9 cellular contexts compared by ENCODE assay signal in the genomic region with DNA sequence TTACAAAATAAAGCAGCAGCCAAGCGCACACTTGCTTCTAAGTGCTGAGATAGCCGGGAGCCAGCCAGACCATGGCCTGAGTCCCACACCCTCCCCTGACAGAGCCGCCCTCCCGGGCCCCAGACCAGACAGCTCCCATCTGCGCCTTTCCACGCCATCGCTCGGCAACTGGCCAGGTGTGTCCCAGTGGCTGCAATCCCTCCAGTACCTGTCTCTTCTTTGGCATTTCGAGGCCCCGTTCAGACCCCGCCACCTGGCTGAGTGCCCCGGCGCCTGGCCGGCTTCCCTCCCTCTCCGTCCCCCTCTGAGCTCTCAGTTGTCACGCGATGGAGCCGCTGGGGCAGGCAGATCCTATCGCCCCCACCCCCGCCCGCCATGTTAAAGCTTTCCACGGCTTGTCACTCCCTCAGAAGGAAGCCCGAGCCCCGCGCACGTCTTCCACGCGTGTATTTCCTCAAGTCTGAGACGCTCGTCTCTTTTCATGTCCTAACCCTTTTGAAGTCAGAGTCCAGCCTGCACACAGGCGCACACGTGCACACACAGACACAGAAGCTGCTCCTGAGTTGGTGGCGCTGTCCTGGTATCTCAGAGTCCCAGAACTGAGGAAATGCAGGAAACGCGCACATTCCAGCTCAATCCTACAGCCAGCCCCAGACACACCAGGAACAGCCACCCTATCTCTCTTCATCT. TPM values are rescaled to one million over a fixed set of nuclear protein-coding genes. Genes with fewer than 3 reads are reported as not detected.
DNase-seq lines count a peak whose midpoint lies in the region; ATAC-seq and TF ChIP-seq lines count a peak whose summit lies in the region.
"Had no signal": no experiment of that assay in that cellular context is flagged by ENCODE, and none has a peak within 500 bp of the region (broad histone marks: within the 10 kb centered on the region; RNA-seq: fewer than 3 reads in every experiment).

No MANE protein-coding gene starts in this region.

- H2BK5ac ChIP-seq in H9 (ENCODE audit: insufficient read length, low read length): no peak overlapping the region

- no peaks in the 10 kb centered on the region for H3K9me3 Mint-ChIP-seq in H9
- H3K9me3 Mint-ChIP-seq: memory B cell had no signal

- peaks cover 41% of the 10 kb centered on the region; the same call in 1 of the 2 replicates for H3K79me2 ChIP-seq in H9 (ENCODE audit: insufficient read depth, low read length)

- no peak overlapping the region for H3K4ac ChIP-seq in H9 (ENCODE audit: low read depth, low read length)

- no peak overlapping the region for H2AK5ac ChIP-seq in H9 (ENCODE audit: insufficient read length, low read length)

- H3K56ac ChIP-seq in H9 (ENCODE audit: insufficient read length, low read depth, low read length): no peak overlapping the region

- no peak overlapping the region for H3K9ac ChIP-seq in H9 (ENCODE audit: extremely low read depth, insufficient read length, low read length)

- peak overlapping the region; percentile 35 to 69 for H3K4me3 Mint-ChIP-seq in H9
- H3K4me3 Mint-ChIP-seq: memory B cell had no signal

- peak; percentile 48 for DNase-seq in H9
- peak in 49 of 58 donors; percentile 20 to 76 (median 49) for DNase-seq in anterior cingulate cortex (lab: John Stamatoyannopoulos, UW)
- peak; percentile 94 to 98 (median 97) for DNase-seq in right cardiac atrium
- DNase-seq in renal cortical epithelial cell (ENCODE audit: low read depth): peak; percentile 16
- DNase-seq in GM19240 (ENCODE audit: insufficient read length, low spot score): no peak
- DNase-seq in stimulated activated CD4-positive, alpha-beta T cell treated with anti-CD3 and anti-CD28 coated beads, Interleukin-2, amount 100 ng/mL, for 24 hours: no peak
- DNase-seq in GM19238 (ENCODE audit: insufficient read length, low spot score): no peak
- no peak for DNase-seq in NCI-H187 treated with DMSO at 0.1 percent for 48 hours (lab: John Stamatoyannopoulos, UW)

- H3K27ac Mint-ChIP-seq in H9: peak overlapping the region; percentile 84 to 95 (median 94); a peak in 6 of 7 replicates
- H3K27ac Mint-ChIP-seq: memory B cell had no signal

- H4K5ac ChIP-seq in H9 (ENCODE audit: insufficient read length, low read depth, low read length): no peak overlapping the region

- no peak overlapping the region for H2BK120ac ChIP-seq in H9 (ENCODE audit: low read depth, low read length, poor library complexity, severe bottlenecking)

- H3K4me2 ChIP-seq in H9 (ENCODE audit: insufficient read depth, insufficient read length, low read length): no peak overlapping the region

- H2BK15ac ChIP-seq in H9 (ENCODE audit: low read depth, low read length): no peak overlapping the region

- no peak overlapping the region for H2BK20ac ChIP-seq in H9 (ENCODE audit: low read depth, low read length, poor library complexity, severe bottlenecking)

- peaks cover 6% of the 10 kb centered on the region; the same call in 1 of the 2 replicates for H3K4me1 ChIP-seq in H9 (ENCODE audit: insufficient read depth, low read length)
- peaks cover 46% of the 10 kb centered on the region for H3K4me1 ChIP-seq in right cardiac atrium (ENCODE audit: control insufficient read depth, insufficient read depth, low read length)

- H4K91ac ChIP-seq in H9 (ENCODE audit: insufficient read length, low read depth, low read length): no peak overlapping the region

- no CpG with 5 or more reads among the region's 35 CpGs for WGBS in H9 (ENCODE audit: extremely low coverage, insufficient read length, low lambda C conversion rate)
- 11% methylated on average over 35 of the region's 35 CpGs for WGBS in right cardiac atrium

- H3K18ac ChIP-seq in H9 (ENCODE audit: insufficient read length, low read depth, low read length): no peak overlapping the region

- no peak overlapping the region for H2AFZ ChIP-seq in H9 (ENCODE audit: low read length)

- H3K9me3 ChIP-seq in H9 (ENCODE audit: control insufficient read depth, low read depth, low read length) (no peaks in the 10 kb centered on the region), right cardiac atrium (ENCODE audit: control insufficient read depth, low read length) (no peaks in the 10 kb centered on the region)

- H3T11ph ChIP-seq in H9 (ENCODE audit: low read length): no peak overlapping the region

- H3K23ac ChIP-seq in H9 (ENCODE audit: insufficient read length, low read depth, low read length): no peak overlapping the region

- ATAC-seq in right cardiac atrium: peak; percentile 83 to 85

- H3K36me3 Mint-ChIP-seq in H9 (ENCODE audit: insufficient read depth in 1 of 3, low read depth in 3 of 3): peaks cover 25 to 45% (median 45%) of the 10 kb centered on the region in 3 experiments; a peak in 6 of 7 replicates

- H3K79me1 ChIP-seq in H9 (ENCODE audit: insufficient read depth, low read depth, low read length, poor library complexity, severe bottlenecking): peaks cover 17% of the 10 kb centered on the region

- H3K4me3 ChIP-seq in right cardiac atrium (ENCODE audit: low read length): peak overlapping the region; percentile 0

- H3K27ac ChIP-seq in H9 (ENCODE audit: insufficient read length, low read depth, low read length): no peak overlapping the region
- peak overlapping the region; percentile 95 for H3K27ac ChIP-seq in right cardiac atrium (ENCODE audit: low read length)

- H3K4me1 Mint-ChIP-seq in H9: peaks cover 51 to 60% of the 10 kb centered on the region in 2 experiments

- H4K20me1 ChIP-seq in H9 (ENCODE audit: control insufficient read depth, insufficient read depth, insufficient read length): no peaks in the 10 kb centered on the region

- H3K14ac ChIP-seq in H9 (ENCODE audit: insufficient read depth, low read length): no peak overlapping the region

- H2BK12ac ChIP-seq in H9 (ENCODE audit: insufficient read length, low read depth, low read length): no peak overlapping the region

- no peaks in the 10 kb centered on the region for H3K23me2 ChIP-seq in H9 (ENCODE audit: insufficient read length, low read depth, low read length, poor library complexity, severe bottlenecking)

- intact Hi-C loops in right cardiac atrium (cut with DNase I): loop anchor here in 3 of 4 donors (5.0 kb wide), 2 partner anchors 35 to 40 kb away; no protein-coding TSS in a partner anchor

- no peaks in the 10 kb centered on the region for H3K27me3 ChIP-seq in H9 (ENCODE audit: insufficient read depth, low read length)
- no peaks in the 10 kb centered on the region for H3K27me3 ChIP-seq in right cardiac atrium (ENCODE audit: control insufficient read depth, insufficient read depth)

- H4K8ac ChIP-seq in H9 (replicated peaks; ENCODE audit: insufficient read length, low read depth, low read length): no peak overlapping the region

- no peak for TF ChIP-seq CTCF in H9 (conservative IDR thresholded peaks at IDR 0.05)

- H3K27me3 Mint-ChIP-seq in H9 (ENCODE audit: low read depth): no peaks in the 10 kb centered on the region
- H3K27me3 Mint-ChIP-seq: memory B cell had no signal

RNA-seq across cellular contexts. Expression of gene MLLT1, which starts 7.9 kb away (rescaled TPM):
- total RNA-seq in H9 (2021): 54.9 and 56.9 TPM in 2 replicates
- total RNA-seq in right cardiac atrium: 10 to 100 TPM; 62.5 to 67.3 (median 65.5) TPM
- polyA plus RNA-seq in right cardiac atrium: 34.8 TPM
- 1.7 and 5.4 TPM in 2 replicates for total RNA-seq in renal cortical epithelial cell

Comparison
In these comparisons a context has a peak if more than half of its experiments do, and no peak if none do; other contexts are left out.
1. DNase-seq: peak in H9 (single experiment), anterior cingulate cortex (49 of 58), right cardiac atrium (3 of 3) and renal cortical epithelial cell (single experiment); none in GM19240 (single experiment), stimulated activated CD4-positive, alpha-beta T cell treated with anti-CD3 and anti-CD28 coated beads, Interleukin-2, amount 100 ng/mL, for 24 hours (0 of 2), GM19238 (single experiment) and NCI-H187 treated with DMSO at 0.1 percent for 48 hours (single experiment).